ENCODE assay signal across 7 cellular contexts in the genomic region with DNA sequence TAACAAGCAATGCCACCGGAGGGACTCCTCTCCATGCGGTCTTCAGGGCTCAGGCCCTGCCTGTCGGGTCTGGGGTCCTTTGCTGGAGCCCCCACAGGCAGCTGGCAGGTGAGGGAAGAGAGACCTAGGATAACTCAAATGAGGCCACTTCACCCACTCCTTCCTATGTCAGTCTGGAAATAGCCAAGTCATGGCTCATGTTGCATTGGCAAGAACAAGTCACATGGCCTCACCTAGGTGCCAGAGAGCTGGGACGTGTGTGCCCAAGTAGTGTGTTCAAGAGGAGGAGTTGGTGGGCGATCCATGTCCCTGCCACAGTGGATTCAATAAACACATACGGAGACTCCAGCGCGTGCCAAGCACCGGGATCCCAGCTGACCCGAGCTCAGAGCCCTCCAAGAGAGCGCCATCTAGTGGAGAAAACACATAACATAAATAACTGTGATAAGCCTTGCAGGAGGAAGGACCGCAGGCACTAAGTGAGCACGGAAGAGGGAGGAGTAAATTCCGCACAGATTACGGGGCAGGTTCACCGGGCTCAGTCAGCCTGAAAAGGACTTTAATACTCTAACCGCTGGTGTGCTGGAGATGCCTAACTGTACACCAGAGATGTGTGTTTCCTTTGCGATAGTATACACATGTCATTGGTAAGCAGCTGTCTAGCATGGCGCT.
DNase-seq lines count a peak whose midpoint lies in the region; ATAC-seq, FAIRE-seq and TF ChIP-seq lines count a peak whose summit lies in the region.

No MANE protein-coding gene starts in this region.

- H3K4me2 ChIP-seq in K562 (ENCODE audit: insufficient read depth, low read length): no peak overlapping the region

- POLR2A ChIA-PET in K562 (lab: Yijun Ruan, JAX): no interaction called here

- no peaks in the 10 kb centered on the region for H3K36me3 ChIP-seq in K562 (ENCODE audit: control insufficient read depth, insufficient read depth, low read length)

- H3K27me3 ChIP-seq in K562 (ENCODE audit: control insufficient read depth in 2 of 2, insufficient read depth in 2 of 2, low read length in 2 of 2): no peaks in the 10 kb centered on the region

- peak; percentile 11 to 57 (median 38); a peak in 3 of 6 replicates for TF ChIP-seq CTCF in K562 (IDR thresholded peaks at IDR 0.05 in 2 of 3, conservative IDR thresholded peaks at IDR 0.05 in 1 of 3; ENCODE audit: insufficient read depth in 2 of 3, low read depth in 1 of 3, low read length in 3 of 3)

- TF ChIP-seq EP300 in K562 (IDR thresholded peaks at IDR 0.05; ENCODE audit: low read length): no peak

- no peaks in the 10 kb centered on the region for H4K20me1 ChIP-seq in K562 (replicated peaks; ENCODE audit: control insufficient read depth, insufficient read depth, low read length)

- H3K9me3 ChIP-seq in K562 (replicated peaks; ENCODE audit: control insufficient read depth, insufficient read depth, low read depth, low read length): no peaks in the 10 kb centered on the region

- H2AFZ ChIP-seq in K562 (ENCODE audit: low read depth, low read length): no peak overlapping the region

- no peak for TF ChIP-seq POLR2A in K562 (conservative IDR thresholded peaks at IDR 0.05)

- in situ Hi-C loops in K562 (cut with MboI): no loop called here

- H3K9ac ChIP-seq in K562 (ENCODE audit: insufficient read depth in 1 of 2, low read depth in 2 of 2, low read length in 2 of 2): no peak overlapping the region

- CTCF ChIA-PET in K562 (lab: Yijun Ruan, JAX; ENCODE audit: low intra/inter-chr PET ratio): no interaction called here

- no peak for TF ChIP-seq RAD21 in K562 (CRISPR knock-in tag; conservative IDR thresholded peaks at IDR 0.05 in 1 of 2, IDR thresholded peaks at IDR 0.05 in 1 of 2)

- 6% methylated on average over 17 of the region's 19 CpGs for WGBS in K562 (ENCODE audit: insufficient coverage, low coverage, missing lambda C conversion rate)

- H3K9me1 ChIP-seq in K562 (ENCODE audit: control insufficient read depth, insufficient read depth, low read length): no peaks in the 10 kb centered on the region

- BruUV-seq in K562 (replicated peaks; lab: Mats Ljungman, UMichigan): no TSS peak

- no peak overlapping the region for H3K27ac ChIP-seq in K562 (ENCODE audit: extremely low read depth, low read depth, low read length)

- ATAC-seq in GM19035 (IDR thresholded peaks at IDR 0.05; ENCODE audit: unreplicated experiment) (peak; percentile 93), HG03103 (IDR thresholded peaks at IDR 0.05; ENCODE audit: low read depth, unreplicated experiment) (peak; percentile 79), K562 (peak; percentile 74), left lobe of liver (peak; percentile 99)

- H3K4me1 ChIP-seq in K562 (replicated peaks in 1 of 2; ENCODE audit: control insufficient read depth in 2 of 2, insufficient read depth in 2 of 2, low read length in 2 of 2): no peaks in the 10 kb centered on the region

- intact Hi-C loops in K562 (cut with micrococcal nuclease): loop anchor here (10.0 kb wide), 1 partner anchor 259 kb away; no protein-coding TSS in a partner anchor

- DNase-seq in EH (ENCODE audit: low read depth): peak; percentile 76
- DNase-seq in NCI-H446 (lab: John Stamatoyannopoulos, UW): peak; percentile 55 to 78
- DNase-seq in K562 (ENCODE audit: extremely low read depth in 1 of 4, low spot score in 3 of 4): peak; percentile 28 to 52 (median 46)
- peak; percentile 59 for DNase-seq in left lobe of liver (ENCODE audit: low spot score)
- no peak for DNase-seq in NCI-H510A (lab: John Stamatoyannopoulos, UW)

- FAIRE-seq in K562 (lab: Jason Lieb, UNC): no peak

- H3K79me2 ChIP-seq in K562 (ENCODE audit: control insufficient read depth, insufficient read depth, low read length): no peaks in the 10 kb centered on the region

- no peak overlapping the region for H3K4me3 ChIP-seq in K562

TF ChIP-seq in K562, 482 proteins besides CTCF, POLR2A, EP300 and RAD21:
- TF ChIP-seq, protein P1, sequence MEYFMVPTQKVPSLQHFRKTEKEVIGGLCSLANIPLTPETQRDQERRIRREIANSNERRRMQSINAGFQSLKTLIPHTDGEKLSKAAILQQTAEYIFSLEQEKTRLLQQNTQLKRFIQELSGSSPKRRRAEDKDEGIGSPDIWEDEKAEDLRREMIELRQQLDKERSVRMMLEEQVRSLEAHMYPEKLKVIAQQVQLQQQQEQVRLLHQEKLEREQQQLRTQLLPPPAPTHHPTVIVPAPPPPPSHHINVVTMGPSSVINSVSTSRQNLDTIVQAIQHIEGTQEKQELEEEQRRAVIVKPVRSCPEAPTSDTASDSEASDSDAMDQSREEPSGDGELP (CRISPR knock-in tag; IDR thresholded peaks at IDR 0.05; ENCODE audit: borderline replicate concordance): peak; percentile 33; the same call in 1 of the 2 replicates
- TF ChIP-seq, protein P2, sequence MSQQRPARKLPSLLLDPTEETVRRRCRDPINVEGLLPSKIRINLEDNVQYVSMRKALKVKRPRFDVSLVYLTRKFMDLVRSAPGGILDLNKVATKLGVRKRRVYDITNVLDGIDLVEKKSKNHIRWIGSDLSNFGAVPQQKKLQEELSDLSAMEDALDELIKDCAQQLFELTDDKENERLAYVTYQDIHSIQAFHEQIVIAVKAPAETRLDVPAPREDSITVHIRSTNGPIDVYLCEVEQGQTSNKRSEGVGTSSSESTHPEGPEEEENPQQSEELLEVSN (IDR thresholded peaks at IDR 0.05; ENCODE audit: borderline replicate concordance in 1 of 2, extremely low read depth in 1 of 2, insufficient read depth in 1 of 2, insufficient read length in 1 of 2, low read depth in 1 of 2, low read length in 1 of 2, poor library complexity in 1 of 2, severe bottlenecking in 1 of 2): peak in 1 of 2 experiments; percentile 29
- no peak for TF ChIP-seq SRSF9 (IDR thresholded peaks at IDR 0.05; ENCODE audit: borderline replicate concordance, low read depth, low read length)
TF ChIP-seq in K562: peak in this region for 2.
